ENCODE assay signal across 9 cellular contexts in the genomic region with DNA sequence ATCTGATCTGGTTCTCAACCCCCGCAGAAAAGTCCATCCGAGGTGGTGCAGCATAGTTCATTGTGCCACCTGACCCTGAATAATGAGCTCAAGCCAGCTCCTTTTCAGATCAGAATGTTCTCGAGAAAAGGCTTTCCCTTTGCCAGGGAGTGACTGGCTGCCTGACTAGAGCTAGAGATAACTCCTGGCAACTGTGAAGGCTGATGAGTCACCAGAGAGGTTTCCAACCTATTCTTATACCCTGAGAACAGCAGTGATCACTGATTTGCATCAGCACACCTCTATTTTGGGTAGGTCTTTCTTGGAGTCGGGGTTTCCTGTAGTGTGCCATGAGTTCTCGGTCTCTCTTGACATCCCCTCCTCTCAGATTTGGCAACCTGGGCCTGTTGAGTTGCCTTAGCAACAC.
DNase-seq lines count a peak whose midpoint lies in the region; ATAC-seq and TF ChIP-seq lines count a peak whose summit lies in the region.
"Had no signal": no experiment of that assay in that cellular context is flagged by ENCODE, and none has a peak within 500 bp of the region (broad histone marks: within the 10 kb centered on the region; RNA-seq: fewer than 3 reads in every experiment).

No MANE protein-coding gene starts in this region.

- no peak overlapping the region for H3K27ac Mint-ChIP-seq in activated naive CD4-positive, alpha-beta T cell treated with anti-CD3 and anti-CD28 coated beads for 36 hours
- no peak overlapping the region for H3K27ac Mint-ChIP-seq in activated naive CD4-positive, alpha-beta T cell treated with anti-CD3 and anti-CD28 coated beads, Interleukin-2, amount 10 ng/mL, durations not matched to agents 7 days and 5 days
- H3K27ac Mint-ChIP-seq: memory B cell had no signal

- no peaks in the 10 kb centered on the region for H3K27me3 Mint-ChIP-seq in activated naive CD4-positive, alpha-beta T cell treated with anti-CD3 and anti-CD28 coated beads for 36 hours (ENCODE audit: low read depth)
- no peaks in the 10 kb centered on the region for H3K27me3 Mint-ChIP-seq in activated naive CD4-positive, alpha-beta T cell treated with anti-CD3 and anti-CD28 coated beads, Interleukin-2, amount 10 ng/mL, durations not matched to agents 7 days and 5 days

- H3K9me2 ChIP-seq in Karpas-422 (replicated peaks; ENCODE audit: insufficient read depth, low read length): no peaks in the 10 kb centered on the region

- no peak for TF ChIP-seq CTCF in adrenal gland (IDR thresholded peaks at IDR 0.05)

- H3K27ac ChIP-seq in adrenal gland (peak overlapping the region in 3 of 5 donors; percentile 37 to 88 (median 54)), Karpas-422 (ENCODE audit: low read length) (no peak overlapping the region)

- H2AFZ ChIP-seq in Karpas-422 (ENCODE audit: low read length): no peak overlapping the region

- H3K9me3 Mint-ChIP-seq in activated naive CD4-positive, alpha-beta T cell treated with anti-CD3 and anti-CD28 coated beads for 36 hours: peaks cover 2% of the 10 kb centered on the region
- peaks cover 2% of the 10 kb centered on the region for H3K9me3 Mint-ChIP-seq in activated naive CD4-positive, alpha-beta T cell treated with anti-CD3 and anti-CD28 coated beads, Interleukin-2, amount 10 ng/mL, durations not matched to agents 7 days and 5 days

- H3K4me3 ChIP-seq in adrenal gland: no peak overlapping the region
- no peak overlapping the region for H3K4me3 ChIP-seq in Karpas-422 (ENCODE audit: low read length)

- H3K4me1 ChIP-seq in adrenal gland (replicated peaks in 1 of 2) (peaks cover 6 to 18% of the 10 kb centered on the region in 2 donors), Karpas-422 (ENCODE audit: low read length) (no peaks in the 10 kb centered on the region)

- H4K20me1 ChIP-seq in Karpas-422 (ENCODE audit: insufficient read depth, low read depth, low read length): no peaks in the 10 kb centered on the region

- H3K4me1 Mint-ChIP-seq in activated naive CD4-positive, alpha-beta T cell treated with anti-CD3 and anti-CD28 coated beads for 36 hours (ENCODE audit: low read depth): peaks cover 25% of the 10 kb centered on the region
- H3K4me1 Mint-ChIP-seq in activated naive CD4-positive, alpha-beta T cell treated with anti-CD3 and anti-CD28 coated beads, Interleukin-2, amount 10 ng/mL, durations not matched to agents 7 days and 5 days: peaks cover 23% of the 10 kb centered on the region

- no peaks in the 10 kb centered on the region for H3K36me3 ChIP-seq in adrenal gland (replicated peaks in 1 of 2)
- no peaks in the 10 kb centered on the region for H3K36me3 ChIP-seq in Karpas-422 (ENCODE audit: insufficient read depth, low read length)

- CTCF ChIA-PET in activated naive CD4-positive, alpha-beta T cell treated with anti-CD3 and anti-CD28 coated beads for 36 hours (lab: Charles Lee): interaction anchor here (1.1 kb wide), 1 partner anchor 41 kb away, joined by 4 read pairs; no protein-coding TSS in a partner anchor
- CTCF ChIA-PET in activated naive CD4-positive, alpha-beta T cell treated with anti-CD3 and anti-CD28 coated beads, Interleukin-2, amount 10 ng/mL, durations not matched to agents 7 days and 5 days (lab: Charles Lee): interaction anchor here (1.5 kb wide), 1 partner anchor 56 kb away, joined by 3 read pairs; no protein-coding TSS in a partner anchor

- H3K79me2 ChIP-seq in Karpas-422 (ENCODE audit: low read length): no peaks in the 10 kb centered on the region

- WGBS in adrenal gland, 4 donors: 40 to 51% (median 44%) methylated on average over 3 to 5 of the region's 5 CpGs

- H3K9me3 ChIP-seq in adrenal gland (replicated peaks in 1 of 3): no peaks in the 10 kb centered on the region
- H3K9me3 ChIP-seq in Karpas-422 (ENCODE audit: low read length): no peaks in the 10 kb centered on the region

- no peak overlapping the region for H3K4me2 ChIP-seq in Karpas-422 (ENCODE audit: low read depth, low read length, poor library complexity, severe bottlenecking)

- intact Hi-C loops in activated naive CD4-positive, alpha-beta T cell treated with anti-CD3 and anti-CD28 coated beads for 36 hours (cut with micrococcal nuclease): loop anchor here (1.0 to 5.0 kb wide), 4 partner anchors 41 to 121 kb away; no protein-coding TSS in a partner anchor
- intact Hi-C loops in adrenal gland (cut with DNase I): no loop called here

- ATAC-seq in HG03139 (IDR thresholded peaks at IDR 0.05; ENCODE audit: unreplicated experiment): peak; percentile 57

- no peaks in the 10 kb centered on the region for H3K36me3 Mint-ChIP-seq in activated naive CD4-positive, alpha-beta T cell treated with anti-CD3 and anti-CD28 coated beads for 36 hours (ENCODE audit: low read depth)
- H3K36me3 Mint-ChIP-seq in activated naive CD4-positive, alpha-beta T cell treated with anti-CD3 and anti-CD28 coated beads, Interleukin-2, amount 10 ng/mL, durations not matched to agents 7 days and 5 days: no peaks in the 10 kb centered on the region

- peak; percentile 57 for DNase-seq in activated naive CD4-positive, alpha-beta T cell treated with anti-CD3 and anti-CD28 coated beads for 36 hours
- no peak for DNase-seq in activated naive CD4-positive, alpha-beta T cell treated with anti-CD3 and anti-CD28 coated beads, Interleukin-2, amount 10 ng/mL, durations not matched to agents 7 days and 5 days
- DNase-seq in adrenal gland: peak; percentile 79 to 93 (median 90)
- peak; percentile 94 for DNase-seq in iris pigment epithelial cell (ENCODE audit: low read depth)
- DNase-seq in ureter (ENCODE audit: low spot score): peak; percentile 72
- no peak for DNase-seq in Karpas-422
- DNase-seq in activated gamma-delta T cell (lab: John Stamatoyannopoulos, UW): no peak

- no peak for TF ChIP-seq POLR2A in adrenal gland (IDR thresholded peaks at IDR 0.05)

- H3K4me3 Mint-ChIP-seq in activated naive CD4-positive, alpha-beta T cell treated with anti-CD3 and anti-CD28 coated beads for 36 hours: no peak overlapping the region
- no peak overlapping the region for H3K4me3 Mint-ChIP-seq in activated naive CD4-positive, alpha-beta T cell treated with anti-CD3 and anti-CD28 coated beads, Interleukin-2, amount 10 ng/mL, durations not matched to agents 7 days and 5 days
- H3K4me3 Mint-ChIP-seq: memory B cell had no signal

- no peak overlapping the region for H3K9ac ChIP-seq in Karpas-422 (ENCODE audit: low read length)

- H3K27me3 ChIP-seq in adrenal gland: no peaks in the 10 kb centered on the region
- no peaks in the 10 kb centered on the region for H3K27me3 ChIP-seq in Karpas-422 (ENCODE audit: low read length)

Comparison
In these comparisons a context has a peak if more than half of its experiments do, and no peak if none do; other contexts are left out.
1. DNase-seq: peak in activated naive CD4-positive, alpha-beta T cell treated with anti-CD3 and anti-CD28 coated beads for 36 hours (single experiment), adrenal gland (7 of 7), iris pigment epithelial cell (single experiment) and ureter (single experiment); none in activated naive CD4-positive, alpha-beta T cell treated with anti-CD3 and anti-CD28 coated beads, Interleukin-2, amount 10 ng/mL, durations not matched to agents 7 days and 5 days (single experiment), Karpas-422 (single experiment) and activated gamma-delta T cell (single experiment).